Comparison of ENCODE assay signal across 10 cellular contexts in the genomic region with DNA sequence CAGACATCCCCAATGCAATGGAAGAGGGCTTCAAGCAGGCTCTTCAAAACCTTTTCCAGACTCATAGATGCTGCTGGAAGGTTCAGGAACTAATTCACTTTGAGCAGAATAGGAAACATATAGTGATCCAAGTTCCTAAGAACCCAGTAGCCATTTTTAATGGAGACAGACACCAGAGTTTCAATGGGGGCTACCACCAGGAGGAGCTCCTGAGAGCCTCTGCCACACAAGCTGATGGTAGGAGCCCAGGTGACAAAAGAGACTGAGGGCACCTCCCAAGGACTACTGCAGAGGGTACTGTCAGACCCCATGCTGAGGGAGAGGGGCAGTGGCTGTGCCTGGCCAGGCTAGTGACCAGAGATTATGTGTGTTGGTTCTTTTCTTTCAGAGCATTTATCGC. TPM values are rescaled to one million over a fixed set of nuclear protein-coding genes. Genes with fewer than 3 reads are reported as not detected.
DNase-seq lines count a peak whose midpoint lies in the region; ATAC-seq and TF ChIP-seq lines count a peak whose summit lies in the region.
"Had no signal": no experiment of that assay in that cellular context is flagged by ENCODE, and none has a peak within 500 bp of the region (broad histone marks: within the 10 kb centered on the region; RNA-seq: fewer than 3 reads in every experiment).

No MANE protein-coding gene starts in this region.

- TF ChIP-seq CTCF in BJ (IDR thresholded peaks at IDR 0.05; ENCODE audit: insufficient read depth, low read depth, low read length) (0 out of 2 replicates have a peak, but pooled peaks have one; percentile 18), vagina (IDR thresholded peaks at IDR 0.05) (no peak), CD14-positive monocyte (IDR thresholded peaks at IDR 0.05) (no peak)
- TF ChIP-seq CTCF in activated CD8-positive, alpha-beta T cell treated with anti-CD3 and anti-CD28 coated beads for 36 hours (IDR thresholded peaks at IDR 0.05), result peak; percentile 62

- H3K4me1 Mint-ChIP-seq in activated CD8-positive, alpha-beta T cell treated with anti-CD3 and anti-CD28 coated beads for 36 hours (ENCODE audit: low read depth), result peaks cover 25% of the 10 kb centered on the region
- H3K4me1 Mint-ChIP-seq in immature natural killer cell, result peaks cover 16 to 18% of the 10 kb centered on the region in 2 donors
- no peaks in the 10 kb centered on the region for H3K4me1 Mint-ChIP-seq in CD14-positive monocyte

- no peaks in the 10 kb centered on the region for H3K9me3 Mint-ChIP-seq in activated CD8-positive, alpha-beta T cell treated with anti-CD3 and anti-CD28 coated beads for 36 hours
- H3K9me3 Mint-ChIP-seq in immature natural killer cell (no peaks in the 10 kb centered on the region), CD14-positive monocyte (no peaks in the 10 kb centered on the region)

- no peaks in the 10 kb centered on the region for H3K4me1 ChIP-seq in vagina

- intact Hi-C loops in activated CD8-positive, alpha-beta T cell treated with anti-CD3 and anti-CD28 coated beads for 36 hours (cut with micrococcal nuclease), result no loop called here
- intact Hi-C loops in vagina (cut with DNase I), result no loop called here
- intact Hi-C loops in CD14-positive monocyte (cut with micrococcal nuclease), result no loop called here

- peak; percentile 45 for ATAC-seq in HG02678 (IDR thresholded peaks at IDR 0.05; ENCODE audit: unreplicated experiment)
- peak; percentile 54 for ATAC-seq in activated CD8-positive, alpha-beta T cell treated with anti-CD3 and anti-CD28 coated beads for 36 hours
- no peak for ATAC-seq in HG03108 (IDR thresholded peaks at IDR 0.05; ENCODE audit: unreplicated experiment)
- no peak for ATAC-seq in GM19328 (IDR thresholded peaks at IDR 0.05; ENCODE audit: unreplicated experiment)

- no peak overlapping the region for H3K4me3 Mint-ChIP-seq in activated CD8-positive, alpha-beta T cell treated with anti-CD3 and anti-CD28 coated beads for 36 hours
- H3K4me3 Mint-ChIP-seq in immature natural killer cell, result no peak overlapping the region
- H3K4me3 Mint-ChIP-seq in CD14-positive monocyte, result no peak overlapping the region

- no peak for DNase-seq in BJ (ENCODE audit: low read depth)
- DNase-seq in activated CD8-positive, alpha-beta T cell treated with anti-CD3 and anti-CD28 coated beads for 36 hours, result peak; percentile 74
- peak; percentile 20 to 42 (median 36) for DNase-seq in immature natural killer cell
- DNase-seq in vagina (ENCODE audit: extremely low spot score in 2 of 2), result no peak
- DNase-seq in CD14-positive monocyte (ENCODE audit: low spot score), result no peak
- DNase-seq: cortex of kidney had no signal

- H3K27ac ChIP-seq in vagina, result no peak overlapping the region

- no peaks in the 10 kb centered on the region for H3K36me3 ChIP-seq in BJ (ENCODE audit: control insufficient read depth, insufficient read depth, low read length)
- H3K36me3 ChIP-seq in vagina, result no peaks in the 10 kb centered on the region

- no peaks in the 10 kb centered on the region for H3K9me3 ChIP-seq in vagina

- CTCF ChIA-PET in BJ (lab: Yijun Ruan, JAX), result interaction anchor here (1.0 to 1.2 kb wide), 2 partner anchors 23 to 43 kb away, joined by 3 read pairs; no protein-coding TSS in a partner anchor
- CTCF ChIA-PET in activated CD8-positive, alpha-beta T cell treated with anti-CD3 and anti-CD28 coated beads for 36 hours (lab: Charles Lee), result interaction anchor here (0.8 to 4.2 kb wide), 20 partner anchors 9 to 203 kb away, joined by 3 to 58 read pairs (median 4); a partner anchor contains a TSS

- H3K27ac Mint-ChIP-seq in activated CD8-positive, alpha-beta T cell treated with anti-CD3 and anti-CD28 coated beads for 36 hours, result no peak overlapping the region
- peak overlapping the region in 1 of 6 donors; percentile 30 for H3K27ac Mint-ChIP-seq in immature natural killer cell
- no peak overlapping the region for H3K27ac Mint-ChIP-seq in CD14-positive monocyte

- TF ChIP-seq POLR2A in vagina (IDR thresholded peaks at IDR 0.05), result no peak

- peaks cover 2% of the 10 kb centered on the region for H3K27me3 Mint-ChIP-seq in activated CD8-positive, alpha-beta T cell treated with anti-CD3 and anti-CD28 coated beads for 36 hours
- H3K27me3 Mint-ChIP-seq in immature natural killer cell (ENCODE audit: low read depth in 3 of 3) (peaks cover 0 to 5% (median 1%) of the 10 kb centered on the region in 3 donors), CD14-positive monocyte (ENCODE audit: low read depth in 3 of 3) (peaks cover 0 to 2% (median 0%) of the 10 kb centered on the region in 3 donors)

- POLR2A ChIA-PET in BJ (lab: Charles Lee), result no interaction called here
- POLR2A ChIA-PET in activated CD8-positive, alpha-beta T cell treated with anti-CD3 and anti-CD28 coated beads for 36 hours (lab: Charles Lee), result interaction anchor here (1.0 kb wide), 1 partner anchor 44 kb away, joined by 3 read pairs; no protein-coding TSS in a partner anchor

- H3K4me3 ChIP-seq in BJ (ENCODE audit: low read depth, low read length) (no peak overlapping the region), vagina (no peak overlapping the region)

- H3K27me3 ChIP-seq in BJ (ENCODE audit: control insufficient read depth, insufficient read depth, low read length) (peaks cover 2% of the 10 kb centered on the region; the same call in 1 of the 2 replicates), vagina (no peaks in the 10 kb centered on the region)

- H3K36me3 Mint-ChIP-seq in activated CD8-positive, alpha-beta T cell treated with anti-CD3 and anti-CD28 coated beads for 36 hours (ENCODE audit: low read depth), result no peaks in the 10 kb centered on the region
- H3K36me3 Mint-ChIP-seq in immature natural killer cell (no peaks in the 10 kb centered on the region), CD14-positive monocyte (no peaks in the 10 kb centered on the region)

RNA-seq across cellular contexts. Expression of a gene that starts 45.9 kb away (rescaled TPM):
- polyA plus RNA-seq in BJ (2011; rRNA removed), result not detected in 2 replicates
- not detected in 2 replicates for polyA minus RNA-seq in BJ (2011; rRNA and poly(A)+ RNA removed)
- total RNA-seq in activated CD8-positive, alpha-beta T cell treated with anti-CD3 and anti-CD28 coated beads for 36 hours, result 10 to 100 TPM; 42.7 to 43.6 TPM
- 10 to 100 TPM in 2 of 3 donors, 1 to 10 TPM in 1; 6.4 to 16.9 (median 15.7) TPM for polyA plus RNA-seq in immature natural killer cell
- not detected for total RNA-seq in vagina
- polyA plus RNA-seq in CD14-positive monocyte, result not detected
- total RNA-seq: pulmonary artery endothelial cell had no signal

Comparison
In these comparisons a context has a peak if more than half of its experiments do, and no peak if none do; other contexts are left out.
1. DNase-seq: peak in activated CD8-positive, alpha-beta T cell treated with anti-CD3 and anti-CD28 coated beads for 36 hours (single experiment) and immature natural killer cell (3 of 3); none in BJ (single experiment), vagina (0 of 2) and CD14-positive monocyte (single experiment).
2. CTCF ChIP-seq: peak in BJ (single experiment) and activated CD8-positive, alpha-beta T cell treated with anti-CD3 and anti-CD28 coated beads for 36 hours (single experiment); none in vagina (0 of 3) and CD14-positive monocyte (single experiment).
3. ATAC-seq: peak in HG02678 (single experiment) and activated CD8-positive, alpha-beta T cell treated with anti-CD3 and anti-CD28 coated beads for 36 hours (single experiment); none in HG03108 (single experiment) and GM19328 (single experiment).